In the genomic region with DNA sequence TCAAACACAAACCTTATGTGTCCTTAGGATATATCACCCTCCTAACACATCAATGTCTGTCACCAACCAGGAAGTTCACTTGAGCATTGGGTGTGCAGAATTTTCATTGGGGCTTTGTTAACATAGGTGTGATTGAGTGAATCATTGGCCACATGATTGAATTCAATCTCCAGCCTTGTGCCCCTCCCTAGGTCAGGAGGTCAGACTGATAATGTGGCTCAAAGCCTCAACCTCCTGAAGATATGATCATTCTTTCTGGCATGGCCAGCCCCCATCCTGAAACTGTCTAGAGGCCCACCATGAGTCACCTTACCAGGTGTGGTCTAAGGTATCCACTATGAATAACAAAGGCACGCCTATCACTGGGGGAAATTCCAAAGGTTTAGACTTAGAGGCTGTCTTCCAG, we compare ENCODE assay signal across 1 cellular context.
TF ChIP-seq lines count a peak whose summit lies in the region.

No MANE protein-coding gene starts in this region.

TF ChIP-seq in IMR-90, 13 proteins besides CTCF, POLR2A, EP300 and RAD21:
- TF ChIP-seq, protein P1, sequence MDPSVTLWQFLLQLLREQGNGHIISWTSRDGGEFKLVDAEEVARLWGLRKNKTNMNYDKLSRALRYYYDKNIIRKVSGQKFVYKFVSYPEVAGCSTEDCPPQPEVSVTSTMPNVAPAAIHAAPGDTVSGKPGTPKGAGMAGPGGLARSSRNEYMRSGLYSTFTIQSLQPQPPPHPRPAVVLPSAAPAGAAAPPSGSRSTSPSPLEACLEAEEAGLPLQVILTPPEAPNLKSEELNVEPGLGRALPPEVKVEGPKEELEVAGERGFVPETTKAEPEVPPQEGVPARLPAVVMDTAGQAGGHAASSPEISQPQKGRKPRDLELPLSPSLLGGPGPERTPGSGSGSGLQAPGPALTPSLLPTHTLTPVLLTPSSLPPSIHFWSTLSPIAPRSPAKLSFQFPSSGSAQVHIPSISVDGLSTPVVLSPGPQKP (IDR thresholded peaks at IDR 0.05; ENCODE audit: borderline replicate concordance, low read depth, low read length): no peak
- TF ChIP-seq CHD1 (IDR thresholded peaks at IDR 0.05; ENCODE audit: low read depth, low read length) (no peak), CEBPB (IDR thresholded peaks at IDR 0.05; ENCODE audit: low read depth, low read length) (no peak), USF2 (IDR thresholded peaks at IDR 0.05; ENCODE audit: low read depth, low read length) (no peak), MAZ (IDR thresholded peaks at IDR 0.05; ENCODE audit: borderline replicate concordance, low read depth, low read length) (no peak), FOS (IDR thresholded peaks at IDR 0.05; ENCODE audit: low read depth, low read length) (no peak), MAFK (IDR thresholded peaks at IDR 0.05; ENCODE audit: low read depth, low read length) (no peak), MXI1 (IDR thresholded peaks at IDR 0.05; ENCODE audit: borderline replicate concordance, low read depth, low read length) (no peak), RFX5 (IDR thresholded peaks at IDR 0.05; ENCODE audit: low read depth, low read length) (no peak), NFE2L2 (IDR thresholded peaks at IDR 0.05; ENCODE audit: low read depth, low read length) (no peak), SMC3 (IDR thresholded peaks at IDR 0.05; ENCODE audit: low read depth, low read length) (no peak), RCOR1 (IDR thresholded peaks at IDR 0.05; ENCODE audit: insufficient replicate concordance, low read length) (no peak), BHLHE40 (IDR thresholded peaks at IDR 0.05; ENCODE audit: low read depth, low read length) (no peak)
